In genomic region chr16:2520097-2520783, GRCh38 we compare ENCODE assay signal across 1 cellular context.
A peak's percentile ranks its signal among the peaks of the same experiment; 100 is the strongest.
TF ChIP-seq lines count a peak whose summit lies in the region.

Gene AMDHD2, plus strand, starts transcription at chr16:2520371. Its CDS starts 88 bp downstream, at chr16:2520459.

TF ChIP-seq in WTC11, 78 proteins besides CTCF, POLR2A, EP300 and RAD21 (continued from another document and continues in another):
- peak; percentile 52; the same call in 1 of the 2 replicates for TF ChIP-seq ZBTB21 (CRISPR knock-in tag; IDR thresholded peaks at IDR 0.05; ENCODE audit: borderline replicate concordance)
- TF ChIP-seq ATF6 (CRISPR knock-in tag; IDR thresholded peaks at IDR 0.05) = no peak
- TF ChIP-seq, protein P1, sequence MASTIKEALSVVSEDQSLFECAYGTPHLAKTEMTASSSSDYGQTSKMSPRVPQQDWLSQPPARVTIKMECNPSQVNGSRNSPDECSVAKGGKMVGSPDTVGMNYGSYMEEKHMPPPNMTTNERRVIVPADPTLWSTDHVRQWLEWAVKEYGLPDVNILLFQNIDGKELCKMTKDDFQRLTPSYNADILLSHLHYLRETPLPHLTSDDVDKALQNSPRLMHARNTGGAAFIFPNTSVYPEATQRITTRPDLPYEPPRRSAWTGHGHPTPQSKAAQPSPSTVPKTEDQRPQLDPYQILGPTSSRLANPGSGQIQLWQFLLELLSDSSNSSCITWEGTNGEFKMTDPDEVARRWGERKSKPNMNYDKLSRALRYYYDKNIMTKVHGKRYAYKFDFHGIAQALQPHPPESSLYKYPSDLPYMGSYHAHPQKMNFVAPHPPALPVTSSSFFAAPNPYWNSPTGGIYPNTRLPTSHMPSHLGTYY (CRISPR knock-in tag; IDR thresholded peaks at IDR 0.05) = peak; percentile 75; the same call in 1 of the 2 replicates
- TF ChIP-seq SMAD4 (CRISPR knock-in tag; IDR thresholded peaks at IDR 0.05) = no peak
- TF ChIP-seq ZNF317 (CRISPR knock-in tag; IDR thresholded peaks at IDR 0.05; ENCODE audit: borderline replicate concordance, low read depth) = no peak
- no peak for TF ChIP-seq GABPB1 (CRISPR knock-in tag; IDR thresholded peaks at IDR 0.05)
- peak; percentile 81 for TF ChIP-seq SP1 (CRISPR knock-in tag; conservative IDR thresholded peaks at IDR 0.05)
- TF ChIP-seq E2F4 (CRISPR knock-in tag; IDR thresholded peaks at IDR 0.05; ENCODE audit: borderline replicate concordance, low read depth) = peak; percentile 55; the same call in 1 of the 2 replicates
- TF ChIP-seq MAX (CRISPR knock-in tag; IDR thresholded peaks at IDR 0.05) = peak; percentile 55; the same call in 1 of the 2 replicates
- no peak for TF ChIP-seq KAT7 (CRISPR knock-in tag; IDR thresholded peaks at IDR 0.05; ENCODE audit: borderline replicate concordance)
- TF ChIP-seq, protein P2, sequence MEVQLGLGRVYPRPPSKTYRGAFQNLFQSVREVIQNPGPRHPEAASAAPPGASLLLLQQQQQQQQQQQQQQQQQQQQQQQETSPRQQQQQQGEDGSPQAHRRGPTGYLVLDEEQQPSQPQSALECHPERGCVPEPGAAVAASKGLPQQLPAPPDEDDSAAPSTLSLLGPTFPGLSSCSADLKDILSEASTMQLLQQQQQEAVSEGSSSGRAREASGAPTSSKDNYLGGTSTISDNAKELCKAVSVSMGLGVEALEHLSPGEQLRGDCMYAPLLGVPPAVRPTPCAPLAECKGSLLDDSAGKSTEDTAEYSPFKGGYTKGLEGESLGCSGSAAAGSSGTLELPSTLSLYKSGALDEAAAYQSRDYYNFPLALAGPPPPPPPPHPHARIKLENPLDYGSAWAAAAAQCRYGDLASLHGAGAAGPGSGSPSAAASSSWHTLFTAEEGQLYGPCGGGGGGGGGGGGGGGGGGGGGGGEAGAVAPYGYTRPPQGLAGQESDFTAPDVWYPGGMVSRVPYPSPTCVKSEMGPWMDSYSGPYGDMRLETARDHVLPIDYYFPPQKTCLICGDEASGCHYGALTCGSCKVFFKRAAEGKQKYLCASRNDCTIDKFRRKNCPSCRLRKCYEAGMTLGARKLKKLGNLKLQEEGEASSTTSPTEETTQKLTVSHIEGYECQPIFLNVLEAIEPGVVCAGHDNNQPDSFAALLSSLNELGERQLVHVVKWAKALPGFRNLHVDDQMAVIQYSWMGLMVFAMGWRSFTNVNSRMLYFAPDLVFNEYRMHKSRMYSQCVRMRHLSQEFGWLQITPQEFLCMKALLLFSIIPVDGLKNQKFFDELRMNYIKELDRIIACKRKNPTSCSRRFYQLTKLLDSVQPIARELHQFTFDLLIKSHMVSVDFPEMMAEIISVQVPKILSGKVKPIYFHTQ (CRISPR knock-in tag; IDR thresholded peaks at IDR 0.05) = no peak
- peak; percentile 55; the same call in 1 of the 2 replicates for TF ChIP-seq ETV6 (CRISPR knock-in tag; IDR thresholded peaks at IDR 0.05)
- no peak for TF ChIP-seq ATF1 (CRISPR knock-in tag; IDR thresholded peaks at IDR 0.05)
- no peak for TF ChIP-seq ZNF138 (CRISPR knock-in tag; conservative IDR thresholded peaks at IDR 0.05)
- no peak for TF ChIP-seq NR2C2 (CRISPR knock-in tag; IDR thresholded peaks at IDR 0.05)
- no peak; the same call in 1 of the 2 replicates for TF ChIP-seq ZNF671 (CRISPR knock-in tag; IDR thresholded peaks at IDR 0.05)
- TF ChIP-seq, protein P3, sequence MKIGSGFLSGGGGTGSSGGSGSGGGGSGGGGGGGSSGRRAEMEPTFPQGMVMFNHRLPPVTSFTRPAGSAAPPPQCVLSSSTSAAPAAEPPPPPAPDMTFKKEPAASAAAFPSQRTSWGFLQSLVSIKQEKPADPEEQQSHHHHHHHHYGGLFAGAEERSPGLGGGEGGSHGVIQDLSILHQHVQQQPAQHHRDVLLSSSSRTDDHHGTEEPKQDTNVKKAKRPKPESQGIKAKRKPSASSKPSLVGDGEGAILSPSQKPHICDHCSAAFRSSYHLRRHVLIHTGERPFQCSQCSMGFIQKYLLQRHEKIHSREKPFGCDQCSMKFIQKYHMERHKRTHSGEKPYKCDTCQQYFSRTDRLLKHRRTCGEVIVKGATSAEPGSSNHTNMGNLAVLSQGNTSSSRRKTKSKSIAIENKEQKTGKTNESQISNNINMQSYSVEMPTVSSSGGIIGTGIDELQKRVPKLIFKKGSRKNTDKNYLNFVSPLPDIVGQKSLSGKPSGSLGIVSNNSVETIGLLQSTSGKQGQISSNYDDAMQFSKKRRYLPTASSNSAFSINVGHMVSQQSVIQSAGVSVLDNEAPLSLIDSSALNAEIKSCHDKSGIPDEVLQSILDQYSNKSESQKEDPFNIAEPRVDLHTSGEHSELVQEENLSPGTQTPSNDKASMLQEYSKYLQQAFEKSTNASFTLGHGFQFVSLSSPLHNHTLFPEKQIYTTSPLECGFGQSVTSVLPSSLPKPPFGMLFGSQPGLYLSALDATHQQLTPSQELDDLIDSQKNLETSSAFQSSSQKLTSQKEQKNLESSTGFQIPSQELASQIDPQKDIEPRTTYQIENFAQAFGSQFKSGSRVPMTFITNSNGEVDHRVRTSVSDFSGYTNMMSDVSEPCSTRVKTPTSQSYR (CRISPR knock-in tag; IDR thresholded peaks at IDR 0.05) = no peak
- no peak for TF ChIP-seq JAZF1 (CRISPR knock-in tag; IDR thresholded peaks at IDR 0.05)
- no peak for TF ChIP-seq ATF3 (CRISPR knock-in tag; conservative IDR thresholded peaks at IDR 0.05)
- no peak for TF ChIP-seq E2F1 (CRISPR knock-in tag; IDR thresholded peaks at IDR 0.05)
- no peak for TF ChIP-seq SMAD3 (CRISPR knock-in tag; IDR thresholded peaks at IDR 0.05; ENCODE audit: borderline replicate concordance)
- TF ChIP-seq TP53 (CRISPR knock-in tag; IDR thresholded peaks at IDR 0.05) = no peak
- no peak for TF ChIP-seq NFE2L1 (CRISPR knock-in tag; IDR thresholded peaks at IDR 0.05)
- TF ChIP-seq RORB (CRISPR knock-in tag; IDR thresholded peaks at IDR 0.05) = no peak
- peak; percentile 86; the same call in 1 of the 2 replicates for TF ChIP-seq MYBL2 (CRISPR knock-in tag; IDR thresholded peaks at IDR 0.05)
- no peak for TF ChIP-seq STAT6 (CRISPR knock-in tag; conservative IDR thresholded peaks at IDR 0.05; ENCODE audit: low read depth)
- TF ChIP-seq ZNF219 (CRISPR knock-in tag; IDR thresholded peaks at IDR 0.05; ENCODE audit: borderline replicate concordance) = no peak
- TF ChIP-seq ZNF232 (CRISPR knock-in tag; IDR thresholded peaks at IDR 0.05) = no peak
- 0 out of 2 replicates have a peak, but pooled peaks have one; percentile 33 for TF ChIP-seq ZNF425 (CRISPR knock-in tag; conservative IDR thresholded peaks at IDR 0.05)
- TF ChIP-seq FOXP1 (CRISPR knock-in tag; IDR thresholded peaks at IDR 0.05; ENCODE audit: borderline replicate concordance) = peak; percentile 54; the same call in 1 of the 2 replicates
- no peak for TF ChIP-seq RELA (CRISPR knock-in tag; IDR thresholded peaks at IDR 0.05; ENCODE audit: borderline replicate concordance)
- no peak for TF ChIP-seq TEAD4 (CRISPR knock-in tag; IDR thresholded peaks at IDR 0.05)
- TF ChIP-seq, protein P4, sequence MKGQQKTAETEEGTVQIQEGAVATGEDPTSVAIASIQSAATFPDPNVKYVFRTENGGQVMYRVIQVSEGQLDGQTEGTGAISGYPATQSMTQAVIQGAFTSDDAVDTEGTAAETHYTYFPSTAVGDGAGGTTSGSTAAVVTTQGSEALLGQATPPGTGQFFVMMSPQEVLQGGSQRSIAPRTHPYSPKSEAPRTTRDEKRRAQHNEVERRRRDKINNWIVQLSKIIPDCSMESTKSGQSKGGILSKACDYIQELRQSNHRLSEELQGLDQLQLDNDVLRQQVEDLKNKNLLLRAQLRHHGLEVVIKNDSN (CRISPR knock-in tag; IDR thresholded peaks at IDR 0.05) = peak; percentile 98
- TF ChIP-seq, protein P5, sequence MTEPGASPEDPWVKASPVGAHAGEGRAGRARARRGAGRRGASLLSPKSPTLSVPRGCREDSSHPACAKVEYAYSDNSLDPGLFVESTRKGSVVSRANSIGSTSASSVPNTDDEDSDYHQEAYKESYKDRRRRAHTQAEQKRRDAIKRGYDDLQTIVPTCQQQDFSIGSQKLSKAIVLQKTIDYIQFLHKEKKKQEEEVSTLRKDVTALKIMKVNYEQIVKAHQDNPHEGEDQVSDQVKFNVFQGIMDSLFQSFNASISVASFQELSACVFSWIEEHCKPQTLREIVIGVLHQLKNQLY (CRISPR knock-in tag; IDR thresholded peaks at IDR 0.05) = no peak
- no peak for TF ChIP-seq GRHL2 (CRISPR knock-in tag; IDR thresholded peaks at IDR 0.05; ENCODE audit: insufficient replicate concordance, severe bottlenecking)
- no peak for TF ChIP-seq ZSCAN18 (CRISPR knock-in tag; IDR thresholded peaks at IDR 0.05)
